In the genomic region with DNA sequence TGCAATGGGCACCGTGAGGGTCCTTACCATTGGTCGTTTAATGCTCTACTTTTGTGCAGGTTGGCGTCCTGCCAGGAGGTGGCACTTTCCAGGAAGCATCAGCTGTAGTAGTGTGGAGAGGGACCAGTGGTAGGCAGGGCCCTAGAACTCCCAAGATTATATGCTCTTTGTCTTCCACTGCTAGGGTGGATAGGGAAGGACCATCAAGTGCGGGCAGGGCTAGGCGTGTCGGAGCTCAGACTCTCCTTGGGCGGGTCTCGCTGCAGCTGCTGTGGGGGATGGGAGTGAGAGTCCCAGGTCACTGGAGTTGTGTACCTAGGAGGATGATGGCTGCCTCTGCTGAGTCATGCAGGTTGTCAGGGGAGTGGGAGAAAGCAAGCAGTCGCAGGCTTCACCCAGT, we compare ENCODE assay signal across 25 cellular contexts.
DNase-seq lines count a peak whose midpoint lies in the region; ATAC-seq, FAIRE-seq and TF ChIP-seq lines count a peak whose summit lies in the region.
"Had no signal": no experiment of that assay in that cellular context is flagged by ENCODE, and none has a peak within 500 bp of the region (broad histone marks: within the 10 kb centered on the region; RNA-seq: fewer than 3 reads in every experiment).

No MANE protein-coding gene starts in this region.

- no peaks in the 10 kb centered on the region for H3K27me3 ChIP-seq in mesendoderm (ENCODE audit: insufficient read depth, low read length, poor library complexity)
- H3K27me3 ChIP-seq: BE2C, left lung, neural progenitor cell had no signal

- no peak overlapping the region for H3K18ac ChIP-seq in mesendoderm (ENCODE audit: low read length)

- H3K4ac ChIP-seq in mesendoderm (ENCODE audit: low read depth, low read length), result no peak overlapping the region

- H3K23ac ChIP-seq in mesendoderm (ENCODE audit: low read length), result no peak overlapping the region

- H3K4me3 ChIP-seq in mesendoderm (ENCODE audit: low read length), result no peak overlapping the region
- H3K4me3 ChIP-seq: A549, HAP-1, left lung, neural progenitor cell, prostate gland had no signal

- ATAC-seq in activated T-helper 17 cell treated with anti-CD3 and anti-CD28 coated beads, Interleukin-2, amount 50 U/mL, for 72 hours (replicated peaks), result no peak
- ATAC-seq: A549, left lung had no signal

- TF ChIP-seq POLR2A in GM12892 (IDR thresholded peaks at IDR 0.05; ENCODE audit: low read depth, low read length), result no peak

- WGBS in mesendoderm (ENCODE audit: extremely low coverage, insufficient coverage, low lambda C conversion rate), result no CpG with 5 or more reads among the region's 9 CpGs

- H3K27ac Mint-ChIP-seq in activated T-helper 17 cell treated with anti-CD3 and anti-CD28 coated beads, Interleukin-2, amount 50 U/mL, for 72 hours, result no peak overlapping the region
- H3K27ac Mint-ChIP-seq: activated T-helper 2 cell treated with anti-CD3 and anti-CD28 coated beads, Interferon-gamma antibody, Interleukin-2, Interleukin-4, amounts not matched to agents 10 μg/mL and 5 μg/mL and 100 μg/mL, durations not matched to agents 14 hours and 24 hours and 36 hours; dendritic cell treated with granulocyte-macrophage colony-stimulating factor and Interleukin-4, amounts not matched to agents 40 ng/mL and 50 ng/mL, for 4 days; neural progenitor cell had no signal

- no peaks in the 10 kb centered on the region for H3K4me1 ChIP-seq in mesendoderm (ENCODE audit: control insufficient read depth, low read depth, low read length)
- H3K4me1 ChIP-seq: A549, BE2C, HAP-1, left lung, neural progenitor cell, prostate gland had no signal

- no peaks in the 10 kb centered on the region for H3K36me3 ChIP-seq in mesendoderm (ENCODE audit: control insufficient read depth, insufficient read depth, low read length)
- H3K36me3 ChIP-seq: BE2C, HAP-1, left lung, neural progenitor cell, prostate gland had no signal

- no peak for FAIRE-seq in GM12892 (lab: Jason Lieb, UNC)
- FAIRE-seq: A549, GM18507, TTC549 had no signal

- no peak overlapping the region for H2AK5ac ChIP-seq in mesendoderm (ENCODE audit: low read length)

- H3K4me1 Mint-ChIP-seq in activated T-helper 17 cell treated with anti-CD3 and anti-CD28 coated beads, Interleukin-2, amount 50 U/mL, for 72 hours, result peaks cover 31% of the 10 kb centered on the region
- H3K4me1 Mint-ChIP-seq: neural progenitor cell had no signal

- peak overlapping the region; percentile 77 for H3K4me3 Mint-ChIP-seq in activated T-helper 17 cell treated with anti-CD3 and anti-CD28 coated beads, Interleukin-2, amount 50 U/mL, for 72 hours
- H3K4me3 Mint-ChIP-seq: dendritic cell treated with granulocyte-macrophage colony-stimulating factor and Interleukin-4, amounts not matched to agents 40 ng/mL and 50 ng/mL, for 4 days; neural progenitor cell had no signal

- H3K9me3 Mint-ChIP-seq in activated T-helper 17 cell treated with anti-CD3 and anti-CD28 coated beads, Interleukin-2, amount 50 U/mL, for 72 hours, result no peaks in the 10 kb centered on the region

- no peaks in the 10 kb centered on the region for H3K36me3 Mint-ChIP-seq in activated T-helper 17 cell treated with anti-CD3 and anti-CD28 coated beads, Interleukin-2, amount 50 U/mL, for 72 hours (ENCODE audit: low read depth)
- H3K36me3 Mint-ChIP-seq: neural progenitor cell had no signal

- no peak overlapping the region for H2BK5ac ChIP-seq in mesendoderm (ENCODE audit: low read length)

- H4K8ac ChIP-seq in mesendoderm (ENCODE audit: low read depth, low read length), result no peak overlapping the region

- peak; percentile 15 for DNase-seq in NCI-H82 (lab: John Stamatoyannopoulos, UW)
- DNase-seq in NCI-H82 treated with DMSO at 0.1 percent for 48 hours (lab: John Stamatoyannopoulos, UW; ENCODE audit: unreplicated experiment), result no peak
- DNase-seq in ELF-1 (ENCODE audit: low read depth, low spot score), result peak; percentile 23
- DNase-seq in mesendoderm, result peak; percentile 1
- DNase-seq in GM12892 (ENCODE audit: insufficient read length), result no peak
- DNase-seq in nucleus accumbens (lab: John Stamatoyannopoulos, UW), result no peak
- DNase-seq in GM03348 (ENCODE audit: low spot score), result no peak
- DNase-seq: activated CD4-positive, alpha-beta T cell treated with anti-CD3 and anti-CD28 coated beads for 1 hour; activated CD8-positive, alpha-beta memory T cell treated with anti-CD3 and anti-CD28 coated beads, Interleukin-2, amount 50 U/mL, for 4 hours; BE2C; Calu3; KG1; left lung; midbrain; NCI-H146; NCI-H526 treated with DMSO at 0.1 percent for 48 hours had no signal

- H3K56ac ChIP-seq in mesendoderm (ENCODE audit: low read length), result no peak overlapping the region

- no peak overlapping the region for H3K27ac ChIP-seq in mesendoderm (ENCODE audit: low read depth, low read length)
- H3K27ac ChIP-seq: A549, left lung, neural progenitor cell, prostate gland had no signal

- no peaks in the 10 kb centered on the region for H3K79me2 ChIP-seq in mesendoderm (ENCODE audit: control insufficient read depth, insufficient read depth, low read length)

- H3K27me3 Mint-ChIP-seq in activated T-helper 17 cell treated with anti-CD3 and anti-CD28 coated beads, Interleukin-2, amount 50 U/mL, for 72 hours, result no peaks in the 10 kb centered on the region
- H3K27me3 Mint-ChIP-seq: dendritic cell treated with granulocyte-macrophage colony-stimulating factor and Interleukin-4, amounts not matched to agents 40 ng/mL and 50 ng/mL, for 4 days had no signal

- no peak overlapping the region for H2BK120ac ChIP-seq in mesendoderm (ENCODE audit: low read depth, low read length)

- H4K5ac ChIP-seq in mesendoderm (ENCODE audit: low read length), result no peak overlapping the region

- H3K9ac ChIP-seq in mesendoderm (ENCODE audit: low read length), result no peak overlapping the region
- H3K9ac ChIP-seq: neural progenitor cell had no signal

- H2BK15ac ChIP-seq in mesendoderm (replicated peaks; ENCODE audit: low read depth), result no peak overlapping the region

- no peaks in the 10 kb centered on the region for H3K79me1 ChIP-seq in mesendoderm (ENCODE audit: low read length)

- no peak overlapping the region for H3K4me2 ChIP-seq in mesendoderm (ENCODE audit: low read length)
- H3K4me2 ChIP-seq: A549, neural progenitor cell had no signal

Comparison
In these comparisons a context has a peak if more than half of its experiments do, and no peak if none do; other contexts are left out.
1. DNase-seq: peak in NCI-H82 (single experiment), ELF-1 (single experiment) and mesendoderm (single experiment); none in NCI-H82 treated with DMSO at 0.1 percent for 48 hours (single experiment), GM12892 (single experiment), nucleus accumbens (0 of 56) and GM03348 (single experiment).